In genomic region chr7:1918881-1919525, GRCh38 we compare ENCODE assay signal across 18 cellular contexts.
DNase-seq lines count a peak whose midpoint lies in the region; ATAC-seq and TF ChIP-seq lines count a peak whose summit lies in the region.
"Had no signal": no experiment of that assay in that cellular context is flagged by ENCODE, and none has a peak within 500 bp of the region (broad histone marks: within the 10 kb centered on the region; RNA-seq: fewer than 3 reads in every experiment).

No MANE protein-coding gene starts in this region.

- peak in 1 of 7 experiments; percentile 9 for DNase-seq in CD8-positive, alpha-beta T cell
- DNase-seq in T-cell: no peak
- peak in 1 of 49 donors; percentile 18 for DNase-seq in substantia nigra (lab: John Stamatoyannopoulos, UW)
- no peak for DNase-seq in NCI-H2171 (lab: John Stamatoyannopoulos, UW)
- DNase-seq: activated naive CD4-positive, alpha-beta T cell treated with anti-CD3 and anti-CD28 coated beads, Interleukin-2, amount 50 U/mL, for 16 hours; cortex of kidney; DMS153; GOT3; mammary epithelial cell; NCI-H1694; NCI-H2171 treated with DMSO at 0.1 percent for 48 hours; NCI-H526 had no signal

- intact Hi-C loops in CD8-positive, alpha-beta T cell (cut with DNase I, micrococcal nuclease): no loop called here

- H3K9me3 Mint-ChIP-seq in CD8-positive, alpha-beta T cell: no peaks in the 10 kb centered on the region
- H3K9me3 Mint-ChIP-seq in T-cell: no peaks in the 10 kb centered on the region

- peaks cover 45% of the 10 kb centered on the region for H3K36me3 Mint-ChIP-seq in CD8-positive, alpha-beta T cell
- peaks cover 14% of the 10 kb centered on the region for H3K36me3 Mint-ChIP-seq in T-cell

- no peak for TF ChIP-seq CTCF in CD8-positive, alpha-beta T cell (IDR thresholded peaks at IDR 0.05)

- H3K27ac ChIP-seq in CD8-positive, alpha-beta T cell (ENCODE audit: low read depth, low read length): no peak overlapping the region
- peak overlapping the region; percentile 30 for H3K27ac ChIP-seq in layer of hippocampus (ENCODE audit: low read depth, low read length)
- peak overlapping the region; percentile 47 for H3K27ac ChIP-seq in substantia nigra (ENCODE audit: low read depth, low read length, poor library complexity, severe bottlenecking)
- H3K27ac ChIP-seq: KMS-11, SK-N-MC, thoracic aorta had no signal

- POLR2A ChIA-PET in CD8-positive, alpha-beta T cell (lab: Charles Lee): interaction anchor here (1.1 to 1.2 kb wide), 2 partner anchors 22 to 67 kb away, joined by 3 to 5 read pairs; no protein-coding TSS in a partner anchor
- POLR2A ChIA-PET in T-cell (lab: Charles Lee): no interaction called here

- no peak overlapping the region for H3K4me3 ChIP-seq in CD8-positive, alpha-beta T cell (ENCODE audit: low read depth, low read length)
- H3K4me3 ChIP-seq: SK-N-MC, thoracic aorta had no signal

- H3K4me3 Mint-ChIP-seq in CD8-positive, alpha-beta T cell: peak overlapping the region; percentile 89
- peak overlapping the region in 2 of 3 donors; percentile 65 to 82 for H3K4me3 Mint-ChIP-seq in T-cell

- H3K4me1 ChIP-seq in CD8-positive, alpha-beta T cell (ENCODE audit: insufficient read depth, low read length): peaks cover 71% of the 10 kb centered on the region

- no peak for ATAC-seq in CD8-positive, alpha-beta T cell
- ATAC-seq in T-cell (replicated peaks in 1 of 4): no peak
- no peak for ATAC-seq in HG03460 (IDR thresholded peaks at IDR 0.05; ENCODE audit: unreplicated experiment)
- ATAC-seq in HG03342 (IDR thresholded peaks at IDR 0.05; ENCODE audit: unreplicated experiment): no peak

- H3K36me3 ChIP-seq in CD8-positive, alpha-beta T cell (ENCODE audit: insufficient read depth, low read length): no peaks in the 10 kb centered on the region
- H3K36me3 ChIP-seq: thoracic aorta had no signal

- CTCF ChIA-PET in CD8-positive, alpha-beta T cell (lab: Charles Lee): interaction anchor here (0.9 to 1.0 kb wide), 2 partner anchors 21 to 275 kb away, joined by 3 read pairs; no protein-coding TSS in a partner anchor
- CTCF ChIA-PET in T-cell (lab: Charles Lee): no interaction called here

- peak overlapping the region; percentile 87 for H3K27ac Mint-ChIP-seq in CD8-positive, alpha-beta T cell
- no peak overlapping the region for H3K27ac Mint-ChIP-seq in T-cell

- no peaks in the 10 kb centered on the region for H3K27me3 ChIP-seq in CD8-positive, alpha-beta T cell (ENCODE audit: insufficient read depth, low read length)
- no peaks in the 10 kb centered on the region for H3K27me3 ChIP-seq in layer of hippocampus (ENCODE audit: control insufficient read depth, insufficient read depth, low read length)

- no peaks in the 10 kb centered on the region for H3K9me3 ChIP-seq in CD8-positive, alpha-beta T cell (ENCODE audit: low read length)
- H3K9me3 ChIP-seq: thoracic aorta had no signal

- no peaks in the 10 kb centered on the region for H3K27me3 Mint-ChIP-seq in CD8-positive, alpha-beta T cell (ENCODE audit: low read depth)
- H3K27me3 Mint-ChIP-seq in T-cell: no peaks in the 10 kb centered on the region

- H3K4me1 Mint-ChIP-seq in CD8-positive, alpha-beta T cell (ENCODE audit: low read depth): peaks cover 69% of the 10 kb centered on the region
- peaks cover 57 to 68% (median 61%) of the 10 kb centered on the region in 3 donors for H3K4me1 Mint-ChIP-seq in T-cell
